ENCODE assay signal across 19 cellular contexts in genomic region chr16:87965417-87965816, GRCh38. TPM values are rescaled to one million over a fixed set of nuclear protein-coding genes. Genes with fewer than 3 reads are reported as not detected.
A peak's percentile ranks its signal among the peaks of the same experiment; 100 is the strongest.
DNase-seq lines count a peak whose midpoint lies in the region; ATAC-seq, FAIRE-seq and TF ChIP-seq lines count a peak whose summit lies in the region.
"Had no signal": no experiment of that assay in that cellular context is flagged by ENCODE, and none has a peak within 500 bp of the region (broad histone marks: within the 10 kb centered on the region; RNA-seq: fewer than 3 reads in every experiment).

No MANE protein-coding gene starts in this region.

- peaks cover 34% of the 10 kb centered on the region for H3K36me3 Mint-ChIP-seq in stimulated activated naive CD8-positive, alpha-beta T cell treated with anti-CD3 and anti-CD28 coated beads, Interleukin-15, Interleukin-2, amounts not matched to agents 100 ng/mL and 50 ng/mL, for 24 hours (ENCODE audit: low read depth)

- H3K9me3 Mint-ChIP-seq in stimulated activated naive CD8-positive, alpha-beta T cell treated with anti-CD3 and anti-CD28 coated beads, Interleukin-15, Interleukin-2, amounts not matched to agents 100 ng/mL and 50 ng/mL, for 24 hours = no peaks in the 10 kb centered on the region

- TF ChIP-seq CTCF in dorsolateral prefrontal cortex (IDR thresholded peaks at IDR 0.05 in 54 of 56, conservative IDR thresholded peaks at IDR 0.05 in 2 of 56; ENCODE audit: low read depth in 1 of 56, partially characterized antibody in 56 of 56) (no peak), sigmoid colon (IDR thresholded peaks at IDR 0.05) (no peak), Peyer's patch (IDR thresholded peaks at IDR 0.05) (no peak)

- intact Hi-C loops in dorsolateral prefrontal cortex (cut with DNase I) = no loop called here
- intact Hi-C loops in sigmoid colon (cut with DNase I) = no loop called here

- H3K27me3 Mint-ChIP-seq in stimulated activated naive CD8-positive, alpha-beta T cell treated with anti-CD3 and anti-CD28 coated beads, Interleukin-15, Interleukin-2, amounts not matched to agents 100 ng/mL and 50 ng/mL, for 24 hours = no peaks in the 10 kb centered on the region

- no peak overlapping the region for H3K4me3 ChIP-seq in dorsolateral prefrontal cortex
- no peak overlapping the region for H3K4me3 ChIP-seq in sigmoid colon
- no peak overlapping the region for H3K4me3 ChIP-seq in Peyer's patch
- H3K4me3 ChIP-seq: gastroesophageal sphincter, SK-N-MC, testis had no signal

- peaks cover 85% of the 10 kb centered on the region for H3K4me1 Mint-ChIP-seq in stimulated activated naive CD8-positive, alpha-beta T cell treated with anti-CD3 and anti-CD28 coated beads, Interleukin-15, Interleukin-2, amounts not matched to agents 100 ng/mL and 50 ng/mL, for 24 hours (ENCODE audit: low read depth)

- no peak for TF ChIP-seq POLR2A in sigmoid colon (IDR thresholded peaks at IDR 0.05)
- no peak for TF ChIP-seq POLR2A in Peyer's patch (IDR thresholded peaks at IDR 0.05)

- FAIRE-seq in HTR-8/SVneo (lab: Jason Lieb, UNC) = no peak
- FAIRE-seq: GM19239 had no signal

- WGBS in sigmoid colon, 2 donors = 81 to 85% methylated on average over 11 of the region's 11 CpGs

- no peaks in the 10 kb centered on the region for H3K36me3 ChIP-seq in sigmoid colon
- H3K36me3 ChIP-seq in Peyer's patch = no peaks in the 10 kb centered on the region
- H3K36me3 ChIP-seq: gastroesophageal sphincter had no signal

- H3K27ac ChIP-seq in dorsolateral prefrontal cortex (peak overlapping the region in 33 of 59 donors; percentile 2 to 85 (median 70)), sigmoid colon (peak overlapping the region in 3 of 4 donors; percentile 55 to 83 (median 66)), Peyer's patch (peak overlapping the region in 2 of 4 donors; percentile 39 to 51)
- H3K27ac ChIP-seq: SK-N-MC had no signal

- no peak for DNase-seq in stimulated activated naive CD8-positive, alpha-beta T cell treated with anti-CD3 and anti-CD28 coated beads, Interleukin-15, Interleukin-2, amounts not matched to agents 100 U/mL and 50 U/mL, for 24 hours
- DNase-seq in dorsolateral prefrontal cortex (no peak), sigmoid colon (no peak), HTR-8/SVneo (ENCODE audit: insufficient read length, low spot score) (no peak), Peyer's patch (no peak)
- DNase-seq: cerebellar nuclear complex, DMS 273 treated with DMSO at 0.1 percent for 48 hours, NCI-H1930, NCI-H526, testis had no signal

- TF ChIP-seq EP300 in sigmoid colon (IDR thresholded peaks at IDR 0.05) = no peak

- H3K4me1 ChIP-seq in sigmoid colon (peaks cover 0 to 25% (median 17%) of the 10 kb centered on the region in 4 donors), Peyer's patch (peaks cover 0 to 18% (median 2%) of the 10 kb centered on the region in 4 donors)

- no peak overlapping the region for H3K4me3 Mint-ChIP-seq in stimulated activated naive CD8-positive, alpha-beta T cell treated with anti-CD3 and anti-CD28 coated beads, Interleukin-15, Interleukin-2, amounts not matched to agents 100 ng/mL and 50 ng/mL, for 24 hours

- no peaks in the 10 kb centered on the region for H3K27me3 ChIP-seq in dorsolateral prefrontal cortex
- no peaks in the 10 kb centered on the region for H3K27me3 ChIP-seq in sigmoid colon
- H3K27me3 ChIP-seq in Peyer's patch = no peaks in the 10 kb centered on the region
- H3K27me3 ChIP-seq: gastroesophageal sphincter, testis had no signal

- no peaks in the 10 kb centered on the region for H3K9me3 ChIP-seq in sigmoid colon
- H3K9me3 ChIP-seq in Peyer's patch = no peaks in the 10 kb centered on the region
- H3K9me3 ChIP-seq: gastroesophageal sphincter, testis had no signal

- peak overlapping the region; percentile 93 for H3K27ac Mint-ChIP-seq in stimulated activated naive CD8-positive, alpha-beta T cell treated with anti-CD3 and anti-CD28 coated beads, Interleukin-15, Interleukin-2, amounts not matched to agents 100 ng/mL and 50 ng/mL, for 24 hours

- ATAC-seq in stimulated activated naive CD8-positive, alpha-beta T cell treated with anti-CD3 and anti-CD28 coated beads, Interleukin-15, Interleukin-2, amounts not matched to agents 100 U/mL and 50 U/mL, for 24 hours = no peak
- ATAC-seq in HG02973 (IDR thresholded peaks at IDR 0.05; ENCODE audit: unreplicated experiment) (no peak), HG03095 (IDR thresholded peaks at IDR 0.05; ENCODE audit: unreplicated experiment) (no peak)

RNA-seq across cellular contexts. Expression of gene BANP, which starts 14.2 kb away (rescaled TPM):
- total RNA-seq in dorsolateral prefrontal cortex (10 to 100 TPM; 17.6 to 85.0 (median 34.7) TPM), sigmoid colon (10 to 100 TPM; 17.4 to 31.0 (median 23.0) TPM), Peyer's patch (100 to 1,000 TPM in 1 of 4 donors, 10 to 100 TPM in 3; 27.6 to 113 (median 42.7) TPM)
- polyA plus RNA-seq in sigmoid colon = 10 to 100 TPM in 1 of 3 donors, 1 to 10 TPM in 2; 8.4 to 15.9 (median 8.8) TPM

RNA-seq across cellular contexts. Expression of gene CA5A, which starts 29.1 kb away (rescaled TPM):
- total RNA-seq in dorsolateral prefrontal cortex (1 to 10 TPM in 22 of 120 experiments, under 1 TPM in 64, not detected in 34; 0.06 to 2.7 (median 0.56) TPM), sigmoid colon (not detected), Peyer's patch (not detected)
- polyA plus RNA-seq in sigmoid colon = not detected
- total RNA-seq: gastroesophageal sphincter, M059J, mesenteric fat pad, osteocyte, testis had no signal
